Comparison of ENCODE assay signal across 13 cellular contexts in the genomic region with DNA sequence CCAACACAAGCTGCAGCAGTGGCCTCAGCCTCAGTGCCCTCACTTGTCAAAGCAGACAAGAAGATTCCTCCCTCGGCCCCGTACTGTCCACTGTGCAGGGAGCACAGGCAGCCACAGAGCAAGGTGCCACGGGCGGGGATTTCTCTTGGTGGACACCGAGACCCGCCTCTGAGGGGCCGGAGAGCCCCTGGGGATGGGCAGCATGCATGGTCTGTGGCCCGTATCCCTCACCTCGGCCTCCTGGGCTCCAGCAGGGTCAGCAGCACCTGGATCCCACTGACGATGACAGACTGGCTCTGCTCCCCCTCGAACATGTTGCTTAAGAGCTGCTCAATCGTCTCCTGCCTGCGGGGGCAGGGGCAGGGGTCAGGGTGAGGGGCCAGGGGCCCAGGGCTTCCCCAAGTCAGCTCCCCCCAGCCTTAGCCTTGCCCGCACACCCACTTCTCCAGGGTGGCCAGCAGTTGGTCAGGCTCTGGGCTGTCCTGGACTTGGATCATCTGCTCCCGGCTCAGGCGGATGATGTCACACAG. TPM values are rescaled to one million over a fixed set of nuclear protein-coding genes. Genes with fewer than 3 reads are reported as not detected.
DNase-seq lines count a peak whose midpoint lies in the region; ATAC-seq, FAIRE-seq and TF ChIP-seq lines count a peak whose summit lies in the region.
"Had no signal": no experiment of that assay in that cellular context is flagged by ENCODE, and none has a peak within 500 bp of the region (broad histone marks: within the 10 kb centered on the region; RNA-seq: fewer than 3 reads in every experiment).

No MANE protein-coding gene starts in this region.

- no peak overlapping the region for H3K4me3 ChIP-seq in Panc1 (ENCODE audit: low read depth in 2 of 2, low read length in 2 of 2)
- H3K4me3 ChIP-seq in GM12878 = no peak overlapping the region
- no peak overlapping the region for H3K4me3 ChIP-seq in osteoblast (ENCODE audit: insufficient read depth, low read length)
- H3K4me3 ChIP-seq: BLaER1 treated with 17β-estradiol and CSF1 and Interleukin-3, amounts not matched to agents 10 nM and 100 nM; GM23248 had no signal

- H3K27ac ChIP-seq in Panc1 (ENCODE audit: low read length) (no peak overlapping the region), GM12878 (ENCODE audit: control insufficient read depth, insufficient read depth) (no peak overlapping the region), osteoblast (ENCODE audit: low read depth, low read length) (no peak overlapping the region)
- H3K27ac ChIP-seq: BLaER1 treated with 17β-estradiol and CSF1 and Interleukin-3, amounts not matched to agents 10 nM and 100 nM; GM23248 had no signal

- no peaks in the 10 kb centered on the region for H4K20me1 ChIP-seq in GM12878 (ENCODE audit: control insufficient read depth, insufficient read depth)
- H4K20me1 ChIP-seq in osteoblast (ENCODE audit: insufficient read depth, low read length) = peaks cover 16% of the 10 kb centered on the region

- in situ Hi-C loops in Panc1 (cut with HindIII; ENCODE audit: low pct_unique_long_range_greater_than_20kb, low sequenced_read_pairs) (no loop called here), GM12878 (cut with MboI) (no loop called here)

- H3K27me3 ChIP-seq in Panc1 (ENCODE audit: control insufficient read depth, insufficient read depth, low read length) (no peaks in the 10 kb centered on the region), GM12878 (replicated peaks in 1 of 2; ENCODE audit: control insufficient read depth in 2 of 2, insufficient read depth in 2 of 2, low read length in 1 of 2) (no peaks in the 10 kb centered on the region), osteoblast (ENCODE audit: insufficient read depth, low read length) (no peaks in the 10 kb centered on the region)
- H3K27me3 ChIP-seq: BLaER1 treated with 17β-estradiol and CSF1 and Interleukin-3, amounts not matched to agents 10 nM and 100 nM had no signal

- H3K36me3 ChIP-seq in Panc1 (ENCODE audit: control insufficient read depth, insufficient read depth, low read length) (peaks cover 22% of the 10 kb centered on the region; the same call in 1 of the 2 replicates), GM12878 (ENCODE audit: control insufficient read depth in 2 of 2, insufficient read depth in 2 of 2, low read length in 1 of 2) (peaks cover 30 to 69% of the 10 kb centered on the region in 2 experiments; a peak in 3 of 4 replicates), osteoblast (ENCODE audit: insufficient read depth, low read length) (peaks cover 79% of the 10 kb centered on the region)

- FAIRE-seq in GM12878 (lab: Jason Lieb, UNC) = no peak

- intact Hi-C loops in Panc1 (cut with micrococcal nuclease; ENCODE audit: unreplicated experiment) = no loop called here
- intact Hi-C loops in GM12878 (cut with micrococcal nuclease; ENCODE audit: unreplicated experiment) = no loop called here

- no peak for TF ChIP-seq CTCF in Panc1 (IDR thresholded peaks at IDR 0.05)
- no peak for TF ChIP-seq CTCF in GM12878 (IDR thresholded peaks at IDR 0.05 in 2 of 3, conservative IDR thresholded peaks at IDR 0.05 in 1 of 3; ENCODE audit: control insufficient read depth in 2 of 3, extremely low read depth in 1 of 3, insufficient read depth in 1 of 3, low read depth in 3 of 3, low read length in 3 of 3)
- TF ChIP-seq CTCF in osteoblast (IDR thresholded peaks at IDR 0.05; ENCODE audit: extremely low read depth, low read depth, low read length) = no peak

- H3K9me3 ChIP-seq in Panc1 (ENCODE audit: control insufficient read depth, insufficient read depth, low read depth, low read length) (no peaks in the 10 kb centered on the region), GM12878 (replicated peaks; ENCODE audit: control insufficient read depth, insufficient read depth, low read length) (no peaks in the 10 kb centered on the region), osteoblast (ENCODE audit: low read depth, low read length) (no peaks in the 10 kb centered on the region)
- H3K9me3 ChIP-seq: BLaER1 treated with 17β-estradiol and CSF1 and Interleukin-3, amounts not matched to agents 10 nM and 100 nM had no signal

- no TSS peak for BruUV-seq in Panc1 (replicated peaks; lab: Mats Ljungman, UMichigan)
- BruUV-seq in GM12878 (replicated peaks; lab: Mats Ljungman, UMichigan) = TSS peak; percentile 23

- SMC1A ChIA-PET in GM12878 (lab: Charles Lee; ENCODE audit: uncharacterized antibody, unreplicated experiment) = no interaction called here

- RAD21 ChIA-PET in GM12878 (lab: Charles Lee; ENCODE audit: unreplicated experiment) = no interaction called here

- no peak for TF ChIP-seq EP300 in GM12878 (IDR thresholded peaks at IDR 0.05; ENCODE audit: borderline replicate concordance in 1 of 2, control insufficient read depth in 1 of 2, low read depth in 2 of 2, low read length in 2 of 2)

- no peak overlapping the region for H3K4me2 ChIP-seq in GM12878 (ENCODE audit: control insufficient read depth, insufficient read depth)
- H3K4me2 ChIP-seq in osteoblast (ENCODE audit: insufficient read depth, low read length) = no peak overlapping the region
- H3K4me2 ChIP-seq: BLaER1 treated with 17β-estradiol and CSF1 and Interleukin-3, amounts not matched to agents 10 nM and 100 nM had no signal

- no peak for TF ChIP-seq POLR2A in GM12878 (IDR thresholded peaks at IDR 0.05; ENCODE audit: low read depth, low read length)

- no peak overlapping the region for H3K9ac ChIP-seq in GM12878 (ENCODE audit: control insufficient read depth, insufficient read depth, low read length)
- H3K9ac ChIP-seq: GM23248 had no signal

- no peak for TF ChIP-seq RAD21 in GM12878 (IDR thresholded peaks at IDR 0.05; ENCODE audit: insufficient read depth, low read depth, low read length)

- H3K79me2 ChIP-seq in GM12878 (ENCODE audit: control insufficient read depth, insufficient read depth, low read length) (no peaks in the 10 kb centered on the region), osteoblast (ENCODE audit: insufficient read depth, low read length) (peaks cover 19% of the 10 kb centered on the region)

- H3K4me1 ChIP-seq in Panc1 (ENCODE audit: control insufficient read depth, insufficient read depth, low read length) (no peaks in the 10 kb centered on the region), GM12878 (ENCODE audit: control insufficient read depth, insufficient read depth, low read length) (no peaks in the 10 kb centered on the region), osteoblast (ENCODE audit: insufficient read depth, low read length) (no peaks in the 10 kb centered on the region)

- CTCF ChIA-PET in Panc1 (lab: Charles Lee) = no interaction called here
- CTCF ChIA-PET in GM12878 (lab: Yijun Ruan, JAX) = no interaction called here

- DNase-seq in Panc1 (ENCODE audit: low read depth, low spot score) (no peak), GM12878 (ENCODE audit: low read depth, low spot score) (no peak), osteoblast (ENCODE audit: insufficient read length, low spot score, missing footprints) (peak; percentile 45), SKM-1 treated with dmso at 0.1 percent for 144 hours (lab: John Stamatoyannopoulos, UW; ENCODE audit: unreplicated experiment) (no peak), NOMO-1 treated with dmso at 0.1 percent for 144 hours (lab: John Stamatoyannopoulos, UW; ENCODE audit: unreplicated experiment) (no peak)
- DNase-seq: ACHN; CD4-positive, CD25-positive, alpha-beta regulatory T cell; DMS53; GF-D8; GM23248; H7; IMR-90 had no signal

- POLR2A ChIA-PET in Panc1 (lab: Charles Lee) = no interaction called here
- POLR2A ChIA-PET in GM12878 (lab: Charles Lee) = no interaction called here

- 97% methylated on average over 16 of the region's 16 CpGs for WGBS in GM12878 (ENCODE audit: insufficient coverage, insufficient replicate concordance, low lambda C conversion rate, missing lambda C conversion rate)

- H2AFZ ChIP-seq in GM12878 (ENCODE audit: control insufficient read depth, low read depth, low read length) = no peak overlapping the region
- no peak overlapping the region for H2AFZ ChIP-seq in osteoblast (ENCODE audit: low read length)
- H2AFZ ChIP-seq: GM23248 had no signal

- ATAC-seq in Panc1 (peak; percentile 3; the same call in 1 of the 2 replicates), GM12878 (no peak)

RNA-seq across cellular contexts. Expression of gene TMEM86B, which starts 13.4 kb away (rescaled TPM):
- total RNA-seq in Panc1 (2021; ENCODE audit: unreplicated experiment) (14.2 TPM), GM12878 (2014; rRNA removed) (3.4 and 3.8 TPM in 2 replicates), GM12878 (2014; rRNA removed; fragmentation: Illumina TruSeq; extraction: Trizol) (1.1 and 1.6 TPM in 2 replicates), GM12878 (2021) (6.6 and 8.3 TPM in 2 replicates), osteoblast (1.5 and 2.5 TPM in 2 replicates)
- polyA plus RNA-seq in Panc1 (2012; ENCODE audit: insufficient read length) = 12.2 TPM
- total RNA-seq in GM12878 (2013; cell fraction: nucleolus; rRNA removed) = 14.6 and 18.3 TPM in 2 replicates
- polyA plus RNA-seq in GM12878 (2011; ENCODE audit: low read depth) = 1.9 TPM
- polyA plus RNA-seq in GM12878 (2011; rRNA removed) (0.49 and 1.5 TPM in 2 replicates), GM12878 (2014; fragmentation: Illumina TruSeq; extraction: Trizol) (0.70 and 1.8 TPM in 2 replicates), GM12878 (2014; fragmentation: Nextera tagmentation; extraction: Ambion mirVana) (1 to 10 TPM in 1 of 2 experiments, under 1 TPM in 1; 0.26 to 1.2 TPM), GM12878 (2014; rRNA removed) (9.1 and 10.6 TPM in 2 replicates), GM12878 (2016; fragmentation: Nextera tagmentation; extraction: Ambion mirVana) (1 to 10 TPM; 1.7 to 1.9 TPM)
- 2.8 and 4.8 TPM in 2 replicates for polyA plus RNA-seq in GM12878 (2011; cell fraction: cytosol; rRNA removed)
- 25.0 and 32.6 TPM in 2 replicates for polyA plus RNA-seq in GM12878 (2011; cell fraction: nucleus; rRNA removed)
- polyA plus RNA-seq in GM12878 (2012) = 3.7 and 4.3 TPM in 2 replicates
- polyA minus RNA-seq in GM12878 (2011; rRNA and poly(A)+ RNA removed) = 1.4 and 4.0 TPM in 2 replicates
- not detected in 2 replicates for polyA minus RNA-seq in GM12878 (2011; cell fraction: cytosol; rRNA and poly(A)+ RNA removed)
- polyA minus RNA-seq in GM12878 (2011; cell fraction: nucleus; rRNA and poly(A)+ RNA removed) = 3.9 and 9.2 TPM in 2 replicates

RNA-seq across cellular contexts. Expression of gene PPP6R1, which starts 16.8 kb away (rescaled TPM):
- total RNA-seq in Panc1 (2021; ENCODE audit: unreplicated experiment) = 172 TPM
- polyA plus RNA-seq in Panc1 (2012; ENCODE audit: insufficient read length) = 174 TPM
- 99.3 and 130 TPM in 2 replicates for total RNA-seq in GM12878 (2013; cell fraction: nucleolus; rRNA removed)
- 73.8 and 83.4 TPM in 2 replicates for total RNA-seq in GM12878 (2014; rRNA removed)
- total RNA-seq in GM12878 (2014; rRNA removed; fragmentation: Illumina TruSeq; extraction: Trizol) = 47.4 and 50.0 TPM in 2 replicates
- 160 and 173 TPM in 2 replicates for total RNA-seq in GM12878 (2021)
- 35.7 TPM for polyA plus RNA-seq in GM12878 (2011; ENCODE audit: low read depth)
- 37.2 and 73.6 TPM in 2 replicates for polyA plus RNA-seq in GM12878 (2011; rRNA removed)
- polyA plus RNA-seq in GM12878 (2011; cell fraction: cytosol; rRNA removed) = 92.0 and 109 TPM in 2 replicates
- polyA plus RNA-seq in GM12878 (2011; cell fraction: nucleus; rRNA removed) = 124 and 172 TPM in 2 replicates
- polyA plus RNA-seq in GM12878 (2012) = 71.5 and 76.1 TPM in 2 replicates
- polyA plus RNA-seq in GM12878 (2014; fragmentation: Illumina TruSeq; extraction: Trizol) = 16.9 and 43.7 TPM in 2 replicates
- polyA plus RNA-seq in GM12878 (2014; fragmentation: Nextera tagmentation; extraction: Ambion mirVana) = 1 to 10 TPM in 1 of 2 experiments, under 1 TPM in 1; 0.80 to 2.5 TPM
- polyA plus RNA-seq in GM12878 (2014; rRNA removed) = 108 and 126 TPM in 2 replicates
- polyA plus RNA-seq in GM12878 (2016; fragmentation: Nextera tagmentation; extraction: Ambion mirVana) = 10 to 100 TPM; 60.8 to 66.7 TPM
- polyA minus RNA-seq in GM12878 (2011; rRNA and poly(A)+ RNA removed) = 109 and 168 TPM in 2 replicates
- polyA minus RNA-seq in GM12878 (2011; cell fraction: cytosol; rRNA and poly(A)+ RNA removed) = 62.1 and 83.7 TPM in 2 replicates
- polyA minus RNA-seq in GM12878 (2011; cell fraction: nucleus; rRNA and poly(A)+ RNA removed) = 48.7 and 69.7 TPM in 2 replicates
- 27.1 and 32.6 TPM in 2 replicates for total RNA-seq in osteoblast

RNA-seq across cellular contexts. Expression of gene PTPRH, which starts 32.7 kb away (rescaled TPM):
- total RNA-seq in Panc1 (2021; ENCODE audit: unreplicated experiment) = 42.8 TPM
- polyA plus RNA-seq in Panc1 (2012; ENCODE audit: insufficient read length) = 45.2 TPM
- total RNA-seq in GM12878 (2013; cell fraction: nucleolus; rRNA removed) = not detected in 2 replicates
- total RNA-seq in GM12878 (2014; rRNA removed) = not detected in 2 replicates
- not detected in 2 replicates for total RNA-seq in GM12878 (2014; rRNA removed; fragmentation: Illumina TruSeq; extraction: Trizol)
- total RNA-seq in GM12878 (2021) = 0.08 and 0.13 TPM in 2 replicates
- not detected for polyA plus RNA-seq in GM12878 (2011; ENCODE audit: low read depth)
- not detected in 2 replicates for polyA plus RNA-seq in GM12878 (2011; rRNA removed)
- 0.01 TPM in 1 of 2 replicates, not detected in the other for polyA plus RNA-seq in GM12878 (2011; cell fraction: cytosol; rRNA removed)
- polyA plus RNA-seq in GM12878 (2011; cell fraction: nucleus; rRNA removed) = not detected in 2 replicates
- 0.13 TPM in 1 of 2 replicates, not detected in the other for polyA plus RNA-seq in GM12878 (2012)
- polyA plus RNA-seq in GM12878 (2014; fragmentation: Illumina TruSeq; extraction: Trizol) = not detected in 2 replicates
- polyA plus RNA-seq in GM12878 (2014; fragmentation: Nextera tagmentation; extraction: Ambion mirVana) = not detected
- polyA plus RNA-seq in GM12878 (2014; rRNA removed) = not detected in 2 replicates
- polyA plus RNA-seq in GM12878 (2016; fragmentation: Nextera tagmentation; extraction: Ambion mirVana) = not detected
- polyA minus RNA-seq in GM12878 (2011; rRNA and poly(A)+ RNA removed) = not detected in 2 replicates
- 0.31 and 0.40 TPM in 2 replicates for polyA minus RNA-seq in GM12878 (2011; cell fraction: cytosol; rRNA and poly(A)+ RNA removed)
- polyA minus RNA-seq in GM12878 (2011; cell fraction: nucleus; rRNA and poly(A)+ RNA removed) = not detected in 2 replicates
- 0.88 and 1.1 TPM in 2 replicates for total RNA-seq in osteoblast
- total RNA-seq: CD4-positive, CD25-positive, alpha-beta regulatory T cell had no signal
- polyA plus RNA-seq: CD4-positive, CD25-positive, alpha-beta regulatory T cell had no signal

RNA-seq across cellular contexts. Expression of gene HSPBP1, which starts 37.9 kb away (rescaled TPM):
- total RNA-seq in Panc1 (2021; ENCODE audit: unreplicated experiment) (84.2 TPM), GM12878 (2014; rRNA removed) (21.4 and 31.5 TPM in 2 replicates), GM12878 (2014; rRNA removed; fragmentation: Illumina TruSeq; extraction: Trizol) (11.9 and 12.3 TPM in 2 replicates), GM12878 (2021) (35.5 and 35.9 TPM in 2 replicates), osteoblast (20.6 and 26.4 TPM in 2 replicates)
- 155 TPM for polyA plus RNA-seq in Panc1 (2012; ENCODE audit: insufficient read length)
- total RNA-seq in GM12878 (2013; cell fraction: nucleolus; rRNA removed) = 1.9 and 4.7 TPM in 2 replicates
- polyA plus RNA-seq in GM12878 (2011; ENCODE audit: low read depth) = 5.7 TPM
- polyA plus RNA-seq in GM12878 (2011; rRNA removed) (6.3 and 18.3 TPM in 2 replicates), GM12878 (2014; fragmentation: Illumina TruSeq; extraction: Trizol) (1.2 and 7.2 TPM in 2 replicates), GM12878 (2014; fragmentation: Nextera tagmentation; extraction: Ambion mirVana) (1 to 10 TPM in 1 of 2 experiments, under 1 TPM in 1; 0.18 to 1.3 TPM), GM12878 (2014; rRNA removed) (27.7 and 39.0 TPM in 2 replicates), GM12878 (2016; fragmentation: Nextera tagmentation; extraction: Ambion mirVana) (10 to 100 TPM; 77.0 to 83.3 TPM)
- 30.5 and 53.0 TPM in 2 replicates for polyA plus RNA-seq in GM12878 (2011; cell fraction: cytosol; rRNA removed)
- polyA plus RNA-seq in GM12878 (2011; cell fraction: nucleus; rRNA removed) = 26.1 and 41.3 TPM in 2 replicates
- polyA plus RNA-seq in GM12878 (2012) = 12.6 and 15.9 TPM in 2 replicates
- 8.8 and 15.3 TPM in 2 replicates for polyA minus RNA-seq in GM12878 (2011; rRNA and poly(A)+ RNA removed)
- polyA minus RNA-seq in GM12878 (2011; cell fraction: cytosol; rRNA and poly(A)+ RNA removed) = 16.3 and 19.3 TPM in 2 replicates
- polyA minus RNA-seq in GM12878 (2011; cell fraction: nucleus; rRNA and poly(A)+ RNA removed) = 2.8 and 8.1 TPM in 2 replicates

RNA-seq across cellular contexts. Expression of gene BRSK1, which starts 41.8 kb away (rescaled TPM):
- total RNA-seq in Panc1 (2021; ENCODE audit: unreplicated experiment) (7.9 TPM), GM12878 (2014; rRNA removed) (0.23 TPM in 1 of 2 replicates, not detected in the other), GM12878 (2014; rRNA removed; fragmentation: Illumina TruSeq; extraction: Trizol) (not detected in 2 replicates), GM12878 (2021) (0.33 and 0.53 TPM in 2 replicates), osteoblast (1.8 and 4.0 TPM in 2 replicates)
- 17.0 TPM for polyA plus RNA-seq in Panc1 (2012; ENCODE audit: insufficient read length)
- total RNA-seq in GM12878 (2013; cell fraction: nucleolus; rRNA removed) = 2.4 TPM in 1 of 2 replicates, not detected in the other
- not detected for polyA plus RNA-seq in GM12878 (2011; ENCODE audit: low read depth)
- polyA plus RNA-seq in GM12878 (2011; rRNA removed) (0.43 and 0.76 TPM in 2 replicates), GM12878 (2014; fragmentation: Illumina TruSeq; extraction: Trizol) (0.03 TPM in 1 of 2 replicates, not detected in the other), GM12878 (2014; fragmentation: Nextera tagmentation; extraction: Ambion mirVana) (not detected), GM12878 (2014; rRNA removed) (0.26 TPM in 1 of 2 replicates, not detected in the other), GM12878 (2016; fragmentation: Nextera tagmentation; extraction: Ambion mirVana) (under 1 TPM in 1 of 2 experiments, not detected in 1; 0.25 TPM)
- 0.67 and 0.70 TPM in 2 replicates for polyA plus RNA-seq in GM12878 (2011; cell fraction: cytosol; rRNA removed)
- polyA plus RNA-seq in GM12878 (2011; cell fraction: nucleus; rRNA removed) = 6.2 and 6.7 TPM in 2 replicates
- polyA plus RNA-seq in GM12878 (2012) = 0.67 and 0.88 TPM in 2 replicates
- 0.37 and 0.62 TPM in 2 replicates for polyA minus RNA-seq in GM12878 (2011; rRNA and poly(A)+ RNA removed)
- not detected in 2 replicates for polyA minus RNA-seq in GM12878 (2011; cell fraction: cytosol; rRNA and poly(A)+ RNA removed)
- polyA minus RNA-seq in GM12878 (2011; cell fraction: nucleus; rRNA and poly(A)+ RNA removed) = 1.6 and 1.9 TPM in 2 replicates
- polyA plus RNA-seq: CD4-positive, CD25-positive, alpha-beta regulatory T cell had no signal

Comparison
In these comparisons a context has a peak if more than half of its experiments do, and no peak if none do; other contexts are left out.
1. RNA of gene PTPRH, which starts 32.7 kb away (total RNA-seq): 42.8 TPM in Panc1 (single experiment); 0.88 to 1.1 TPM in osteoblast and 0.08 to 0.13 TPM in GM12878; every median in the first group is over 10 times any median in the second.